ENCODE assay signal across 15 cellular contexts in the genomic region with DNA sequence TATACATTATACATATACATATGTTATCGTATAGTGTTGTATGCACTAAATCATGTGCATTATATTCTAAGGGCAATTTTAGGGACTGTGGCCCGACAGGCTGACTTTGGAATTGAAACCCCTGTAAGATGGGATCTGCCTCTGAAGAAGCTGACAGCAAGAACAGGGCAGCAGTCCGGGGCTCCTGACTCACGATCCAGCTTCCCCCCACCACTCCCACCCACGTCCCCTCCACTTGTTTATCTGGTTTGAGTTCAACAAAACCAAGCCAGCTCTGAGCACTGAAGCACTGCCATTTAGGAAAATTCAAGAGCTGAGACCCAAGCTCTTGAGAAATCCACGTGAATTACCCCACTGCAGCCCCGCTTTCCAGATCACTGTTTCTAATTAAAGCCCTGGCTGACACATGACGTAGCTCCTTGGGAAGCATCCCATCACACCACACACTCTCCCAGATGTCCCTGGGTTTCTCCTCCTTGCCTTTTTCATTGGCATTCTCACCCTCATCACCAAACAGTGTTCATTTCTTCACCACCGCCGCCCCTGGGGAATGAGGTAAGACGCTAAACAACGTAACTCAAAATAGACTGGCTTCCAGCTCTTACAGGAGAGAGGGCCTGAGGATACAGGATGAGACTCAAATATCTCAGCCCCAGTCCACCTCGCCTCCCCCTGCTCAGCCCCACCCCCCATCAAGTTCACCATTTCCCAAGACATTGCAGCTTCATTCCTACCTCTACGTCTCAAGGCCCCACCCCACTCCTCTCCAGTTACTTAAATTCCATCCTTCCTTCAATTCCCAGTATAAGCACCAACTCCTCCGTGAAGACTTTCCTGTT.
DNase-seq lines count a peak whose midpoint lies in the region; TF ChIP-seq lines count a peak whose summit lies in the region.
"Had no signal": no experiment of that assay in that cellular context is flagged by ENCODE, and none has a peak within 500 bp of the region (broad histone marks: within the 10 kb centered on the region; RNA-seq: fewer than 3 reads in every experiment).

No MANE protein-coding gene starts in this region.

- peak; percentile 3 for DNase-seq in BJ (ENCODE audit: low read depth)
- peak; percentile 84 for DNase-seq in sigmoid colon
- no peak for DNase-seq in HuH-7 (ENCODE audit: low spot score)
- no peak for DNase-seq in NCI-H1417 treated with DMSO at 0.1 percent for 48 hours (lab: John Stamatoyannopoulos, UW)
- no peak for DNase-seq in NCI-H146 treated with DMSO at 0.1 percent for 48 hours (lab: John Stamatoyannopoulos, UW; ENCODE audit: unreplicated experiment)
- DNase-seq in glutamatergic neuron, result no peak
- DNase-seq: activated T-cell treated with anti-CD3 and anti-CD28 coated beads, Interleukin-2, amount 50 U/mL, for 48 hours; AML-193; effector CD8-positive, alpha-beta T cell; midbrain; right lobe of liver had no signal

- H3K4me3 ChIP-seq in BJ (ENCODE audit: low read depth, low read length), result no peak overlapping the region
- no peak overlapping the region for H3K4me3 ChIP-seq in iPS-15b (ENCODE audit: low read depth, low read length)
- no peak overlapping the region for H3K4me3 ChIP-seq in sigmoid colon
- H3K4me3 ChIP-seq: hepatocyte, right lobe of liver had no signal

- CTCF ChIA-PET in BJ (lab: Yijun Ruan, JAX), result interaction anchor here (0.6 kb wide), 1 partner anchor 27 kb away, joined by 4 read pairs; no protein-coding TSS in a partner anchor

- H3K4me1 ChIP-seq in iPS-15b (ENCODE audit: control insufficient read depth, insufficient read depth, low read length) (peaks cover 9% of the 10 kb centered on the region), sigmoid colon (peaks cover 0 to 12% (median 0%) of the 10 kb centered on the region in 4 donors)
- H3K4me1 ChIP-seq: right lobe of liver had no signal

- H3K27ac Mint-ChIP-seq in brain (peak overlapping the region in 4 of 5 experiments; percentile 32 to 89 (median 68)), glutamatergic neuron (ENCODE audit: unreplicated experiment) (no peak overlapping the region)

- H3K27me3 Mint-ChIP-seq in brain, result peaks cover 3% of the 10 kb centered on the region
- H3K27me3 Mint-ChIP-seq in glutamatergic neuron (ENCODE audit: unreplicated experiment), result peaks cover 6% of the 10 kb centered on the region

- peaks cover 32 to 69% (median 41%) of the 10 kb centered on the region in 5 experiments for H3K9me3 Mint-ChIP-seq in brain
- peaks cover 23% of the 10 kb centered on the region for H3K9me3 Mint-ChIP-seq in glutamatergic neuron (ENCODE audit: unreplicated experiment)

- H3K27ac ChIP-seq in sigmoid colon, result no peak overlapping the region
- H3K27ac ChIP-seq: hepatocyte, KMS-11, right lobe of liver had no signal

- WGBS in sigmoid colon, 2 donors, result 78 to 87% methylated on average over 15 of the region's 15 CpGs

- intact Hi-C loops in sigmoid colon (cut with DNase I), result no loop called here

- POLR2A ChIA-PET in BJ (lab: Charles Lee), result no interaction called here

- no peaks in the 10 kb centered on the region for H3K27me3 ChIP-seq in BJ (ENCODE audit: control insufficient read depth, insufficient read depth, low read length)
- H3K27me3 ChIP-seq in iPS-15b (ENCODE audit: control insufficient read depth, insufficient read depth, low read length), result no peaks in the 10 kb centered on the region
- no peaks in the 10 kb centered on the region for H3K27me3 ChIP-seq in sigmoid colon
- H3K27me3 ChIP-seq: hepatocyte, right lobe of liver had no signal

- H3K36me3 Mint-ChIP-seq in brain (peaks cover 69% of the 10 kb centered on the region), glutamatergic neuron (ENCODE audit: unreplicated experiment) (peaks cover 27% of the 10 kb centered on the region)

- H3K4me1 Mint-ChIP-seq in brain (peaks cover 38% of the 10 kb centered on the region), glutamatergic neuron (ENCODE audit: low read depth, unreplicated experiment) (peaks cover 29% of the 10 kb centered on the region)

- peak overlapping the region; percentile 38 for H3K9ac ChIP-seq in iPS-15b (ENCODE audit: low read depth, low read length)
- H3K9ac ChIP-seq: KMS-11 had no signal

- H3K4me3 Mint-ChIP-seq in brain (peak overlapping the region in 2 of 5 experiments; percentile 18 to 25), glutamatergic neuron (ENCODE audit: unreplicated experiment) (no peak overlapping the region)

- no peak for TF ChIP-seq POLR2A in sigmoid colon (IDR thresholded peaks at IDR 0.05)

- TF ChIP-seq EP300 in sigmoid colon (IDR thresholded peaks at IDR 0.05), result no peak

- H3K36me3 ChIP-seq in BJ (ENCODE audit: control insufficient read depth, insufficient read depth, low read length) (no peaks in the 10 kb centered on the region), iPS-15b (ENCODE audit: control insufficient read depth, insufficient read depth, low read length) (no peaks in the 10 kb centered on the region), sigmoid colon (no peaks in the 10 kb centered on the region)
- H3K36me3 ChIP-seq: right lobe of liver had no signal

- TF ChIP-seq CTCF in BJ (IDR thresholded peaks at IDR 0.05; ENCODE audit: insufficient read depth, low read depth, low read length) (no peak), brain (conservative IDR thresholded peaks at IDR 0.05) (no peak), sigmoid colon (IDR thresholded peaks at IDR 0.05) (no peak), glutamatergic neuron (IDR thresholded peaks at IDR 0.05; ENCODE audit: partially characterized antibody, unreplicated experiment) (no peak)

- H3K9me3 ChIP-seq in iPS-15b (ENCODE audit: control insufficient read depth, insufficient read depth, low read length), result no peaks in the 10 kb centered on the region
- peaks cover 0 to 6% (median 0%) of the 10 kb centered on the region in 4 donors for H3K9me3 ChIP-seq in sigmoid colon
- H3K9me3 ChIP-seq: right lobe of liver had no signal

Comparison
In these comparisons a context has a peak if more than half of its experiments do, and no peak if none do; other contexts are left out.
1. DNase-seq: peak in BJ (single experiment) and sigmoid colon (single experiment); none in HuH-7 (single experiment), NCI-H1417 treated with DMSO at 0.1 percent for 48 hours (single experiment), NCI-H146 treated with DMSO at 0.1 percent for 48 hours (single experiment) and glutamatergic neuron (single experiment).